8 cellular contexts compared by ENCODE assay signal in genomic region chr17:48841395-48841831, GRCh38. TPM values are rescaled to one million over a fixed set of nuclear protein-coding genes. Genes with fewer than 3 reads are reported as not detected.
DNase-seq lines count a peak whose midpoint lies in the region; ATAC-seq, FAIRE-seq and TF ChIP-seq lines count a peak whose summit lies in the region.

No MANE protein-coding gene starts in this region.

- no peak for TF ChIP-seq POLR2A in GM12878 (IDR thresholded peaks at IDR 0.05; ENCODE audit: low read depth, low read length)

- H3K9me3 ChIP-seq in MM.1S (replicated peaks; ENCODE audit: insufficient read depth, low read length) (no peaks in the 10 kb centered on the region), GM12878 (replicated peaks; ENCODE audit: control insufficient read depth, insufficient read depth, low read length) (no peaks in the 10 kb centered on the region; the same call in 2 of the 3 replicates)

- no peaks in the 10 kb centered on the region for H3K27me3 ChIP-seq in MM.1S (replicated peaks; ENCODE audit: insufficient read depth, low read length)
- no peaks in the 10 kb centered on the region for H3K27me3 ChIP-seq in GM12878 (replicated peaks in 1 of 2; ENCODE audit: control insufficient read depth in 2 of 2, insufficient read depth in 2 of 2, low read length in 1 of 2)

- peaks cover 34% of the 10 kb centered on the region for H3K79me2 ChIP-seq in MM.1S (ENCODE audit: low read length)
- peaks cover 21% of the 10 kb centered on the region for H3K79me2 ChIP-seq in GM12878 (ENCODE audit: control insufficient read depth, insufficient read depth, low read length)

- ATAC-seq in GM21723 (IDR thresholded peaks at IDR 0.05; ENCODE audit: unreplicated experiment) (peak; percentile 81), GM12878 (peak; percentile 91)

- SMC1A ChIA-PET in GM12878 (lab: Charles Lee; ENCODE audit: uncharacterized antibody, unreplicated experiment) = interaction anchor here (0.6 to 4.3 kb wide), 13 partner anchors 9 to 62 kb away, joined by 3 to 29 read pairs (median 4); partner anchors contain the start of genes ATP5MC1 and CALCOCO2

- H3K4me1 ChIP-seq in MM.1S (ENCODE audit: low read length) (peaks cover 29% of the 10 kb centered on the region), GM12878 (ENCODE audit: control insufficient read depth, insufficient read depth, low read length) (peaks cover 33% of the 10 kb centered on the region)

- intact Hi-C loops in GM12878 (cut with micrococcal nuclease; ENCODE audit: unreplicated experiment) = no loop called here

- CTCF ChIA-PET in GM12878 (lab: Yijun Ruan, JAX) = interaction anchor here (0.5 to 15.9 kb wide), 9 partner anchors 10 to 116 kb away, joined by 3 to 132 read pairs (median 5); partner anchors contain the start of gene TTLL6

- peaks cover 23% of the 10 kb centered on the region for H3F3A ChIP-seq in MM.1S (ENCODE audit: insufficient read depth, low read length)

- no peaks in the 10 kb centered on the region for H4K20me1 ChIP-seq in MM.1S (ENCODE audit: insufficient read depth, low read length)
- no peaks in the 10 kb centered on the region for H4K20me1 ChIP-seq in GM12878 (ENCODE audit: control insufficient read depth, insufficient read depth)

- no TSS peak for BruUV-seq in GM12878 (replicated peaks; lab: Mats Ljungman, UMichigan)

- no peak for TF ChIP-seq RAD21 in GM12878 (IDR thresholded peaks at IDR 0.05; ENCODE audit: insufficient read depth, low read depth, low read length)

- RAD21 ChIA-PET in GM12878 (lab: Charles Lee; ENCODE audit: unreplicated experiment) = interaction anchor here (0.9 to 1.9 kb wide), 5 partner anchors 10 to 353 kb away, joined by 3 to 15 read pairs (median 5); no protein-coding TSS in a partner anchor

- H3K27ac ChIP-seq in MM.1S (ENCODE audit: low read length) (peak overlapping the region; percentile 37; the same call in 1 of the 2 replicates), GM12878 (ENCODE audit: control insufficient read depth, insufficient read depth) (peak overlapping the region; percentile 71)

- TF ChIP-seq CTCF in GM10266 (IDR thresholded peaks at IDR 0.05; ENCODE audit: control insufficient read depth, insufficient read depth, low read depth, missing control alignments) = no peak
- TF ChIP-seq CTCF in MM.1S (IDR thresholded peaks at IDR 0.05; ENCODE audit: low read length) = no peak
- TF ChIP-seq CTCF in GM12878 (IDR thresholded peaks at IDR 0.05 in 2 of 3, conservative IDR thresholded peaks at IDR 0.05 in 1 of 3; ENCODE audit: control insufficient read depth in 2 of 3, extremely low read depth in 1 of 3, insufficient read depth in 1 of 3, low read depth in 3 of 3, low read length in 3 of 3) = no peak

- H3K36me3 ChIP-seq in MM.1S (replicated peaks; ENCODE audit: insufficient read depth, low read length) (no peaks in the 10 kb centered on the region), GM12878 (ENCODE audit: control insufficient read depth in 2 of 2, insufficient read depth in 2 of 2, low read length in 1 of 2) (peaks cover 1 to 12% of the 10 kb centered on the region in 2 experiments; a peak in 2 of 4 replicates)

- peak in 1 of 2 experiments; percentile 77; a peak in 1 of 4 replicates for TF ChIP-seq EP300 in GM12878 (IDR thresholded peaks at IDR 0.05; ENCODE audit: borderline replicate concordance in 1 of 2, control insufficient read depth in 1 of 2, low read depth in 2 of 2, low read length in 2 of 2)

- H3K9me2 ChIP-seq in MM.1S (replicated peaks; ENCODE audit: insufficient read depth, low read length) = no peaks in the 10 kb centered on the region

- H2AFZ ChIP-seq in MM.1S (ENCODE audit: low read length) (0 out of 2 replicates have a peak overlapping the region, but pooled peaks have one; percentile 18), GM12878 (ENCODE audit: control insufficient read depth, low read depth, low read length) (no peak overlapping the region)

- DNase-seq in GM10266 (ENCODE audit: extremely low spot score) = peak; percentile 62
- DNase-seq in MM.1S = peak; percentile 68
- peak; percentile 83 for DNase-seq in GM12878 (ENCODE audit: low read depth, low spot score)
- DNase-seq in kidney tubule cell (ENCODE audit: low spot score) = peak; percentile 25
- DNase-seq in superior temporal gyrus (ENCODE audit: extremely low spot score) = peak; percentile 88
- no peak for DNase-seq in SHP77 (lab: John Stamatoyannopoulos, UW)
- no peak for DNase-seq in DMS114 treated with DMSO at 0.1 percent for 48 hours (lab: John Stamatoyannopoulos, UW; ENCODE audit: unreplicated experiment)

- H3K4me2 ChIP-seq in MM.1S (ENCODE audit: low read depth, low read length) (peak overlapping the region; percentile 85), GM12878 (ENCODE audit: control insufficient read depth, insufficient read depth) (peak overlapping the region; percentile 58)

- in situ Hi-C loops in GM12878 (cut with MboI) = no loop called here

- peak; percentile 99 for FAIRE-seq in GM12878 (lab: Jason Lieb, UNC)

- WGBS in GM12878 (ENCODE audit: insufficient coverage, insufficient replicate concordance, low lambda C conversion rate, missing lambda C conversion rate) = 0% methylated on average over 3 of the region's 3 CpGs

- POLR2A ChIA-PET in GM12878 (lab: Charles Lee) = interaction anchor here (0.5 to 2.1 kb wide), 6 partner anchors 9 to 74 kb away, joined by 3 to 9 read pairs (median 4); partner anchors contain the start of gene ATP5MC1

- H3K9ac ChIP-seq in MM.1S (ENCODE audit: low read length) (peak overlapping the region; percentile 15; the same call in 1 of the 2 replicates), GM12878 (ENCODE audit: control insufficient read depth, insufficient read depth, low read length) (0 out of 2 replicates have a peak overlapping the region, but pooled peaks have one; percentile 40)

- H3K4me3 ChIP-seq in MM.1S (ENCODE audit: low read length) = peak overlapping the region; percentile 43
- peak overlapping the region; percentile 60 for H3K4me3 ChIP-seq in GM12878

TF ChIP-seq in GM12878, 131 proteins besides CTCF, POLR2A, EP300 and RAD21 (continues in another document):
- TF ChIP-seq NR2F1 (conservative IDR thresholded peaks at IDR 0.05) = no peak

RNA-seq across cellular contexts. Expression of gene CALCOCO2, which starts 10.6 kb away (rescaled TPM):
- 198 and 216 TPM in 2 replicates for total RNA-seq in GM12878 (2013; cell fraction: nucleolus; rRNA removed)
- 20.2 and 22.7 TPM in 2 replicates for total RNA-seq in GM12878 (2014; rRNA removed)
- total RNA-seq in GM12878 (2014; rRNA removed; fragmentation: Illumina TruSeq; extraction: Trizol) = 48.0 and 51.1 TPM in 2 replicates
- total RNA-seq in GM12878 (2021) = 60.3 and 67.9 TPM in 2 replicates
- 49.0 TPM for polyA plus RNA-seq in GM12878 (2011; ENCODE audit: low read depth)
- 138 and 146 TPM in 2 replicates for polyA plus RNA-seq in GM12878 (2011; rRNA removed)
- polyA plus RNA-seq in GM12878 (2011; cell fraction: cytosol; rRNA removed) = 55.6 and 59.7 TPM in 2 replicates
- polyA plus RNA-seq in GM12878 (2011; cell fraction: nucleus; rRNA removed) = 105 and 131 TPM in 2 replicates
- 69.5 and 82.0 TPM in 2 replicates for polyA plus RNA-seq in GM12878 (2012)
- polyA plus RNA-seq in GM12878 (2014; fragmentation: Illumina TruSeq; extraction: Trizol) = 65.6 and 81.9 TPM in 2 replicates
- polyA plus RNA-seq in GM12878 (2014; fragmentation: Nextera tagmentation; extraction: Ambion mirVana) = 10 to 100 TPM; 33.7 to 36.4 TPM
- 45.4 and 48.4 TPM in 2 replicates for polyA plus RNA-seq in GM12878 (2014; rRNA removed)
- 10 to 100 TPM; 58.3 to 67.1 TPM for polyA plus RNA-seq in GM12878 (2016; fragmentation: Nextera tagmentation; extraction: Ambion mirVana)
- polyA minus RNA-seq in GM12878 (2011; rRNA and poly(A)+ RNA removed) = 144 and 207 TPM in 2 replicates
- polyA minus RNA-seq in GM12878 (2011; cell fraction: cytosol; rRNA and poly(A)+ RNA removed) = 34.1 and 51.3 TPM in 2 replicates
- 47.6 and 68.2 TPM in 2 replicates for polyA minus RNA-seq in GM12878 (2011; cell fraction: nucleus; rRNA and poly(A)+ RNA removed)

RNA-seq across cellular contexts. Expression of gene TTLL6, which starts 24.4 kb away (rescaled TPM):
- total RNA-seq in GM12878 (2013; cell fraction: nucleolus; rRNA removed) = 0.79 TPM in 1 of 2 replicates, not detected in the other
- total RNA-seq in GM12878 (2014; rRNA removed) (0.06 and 0.22 TPM in 2 replicates), GM12878 (2014; rRNA removed; fragmentation: Illumina TruSeq; extraction: Trizol) (0.14 and 0.27 TPM in 2 replicates), GM12878 (2021) (0.10 TPM in 1 of 2 replicates, not detected in the other)
- not detected for polyA plus RNA-seq in GM12878 (2011; ENCODE audit: low read depth)
- polyA plus RNA-seq in GM12878 (2011; rRNA removed) (0.07 and 0.10 TPM in 2 replicates), GM12878 (2014; fragmentation: Illumina TruSeq; extraction: Trizol) (0.13 and 0.16 TPM in 2 replicates), GM12878 (2014; fragmentation: Nextera tagmentation; extraction: Ambion mirVana) (not detected), GM12878 (2014; rRNA removed) (0.36 TPM in 1 of 2 replicates, not detected in the other), GM12878 (2016; fragmentation: Nextera tagmentation; extraction: Ambion mirVana) (not detected)
- polyA plus RNA-seq in GM12878 (2011; cell fraction: cytosol; rRNA removed) = 0.06 and 0.08 TPM in 2 replicates
- polyA plus RNA-seq in GM12878 (2011; cell fraction: nucleus; rRNA removed) = 0.04 and 0.09 TPM in 2 replicates
- polyA plus RNA-seq in GM12878 (2012) = 0.20 TPM in 1 of 2 replicates, not detected in the other
- 0.10 and 0.22 TPM in 2 replicates for polyA minus RNA-seq in GM12878 (2011; rRNA and poly(A)+ RNA removed)
- polyA minus RNA-seq in GM12878 (2011; cell fraction: cytosol; rRNA and poly(A)+ RNA removed) = not detected in 2 replicates
- polyA minus RNA-seq in GM12878 (2011; cell fraction: nucleus; rRNA and poly(A)+ RNA removed) = not detected in 2 replicates

RNA-seq across cellular contexts. Expression of gene ATP5MC1, which starts 51.2 kb away (rescaled TPM):
- 17.6 and 27.1 TPM in 2 replicates for total RNA-seq in GM12878 (2013; cell fraction: nucleolus; rRNA removed)
- total RNA-seq in GM12878 (2014; rRNA removed) (226 and 259 TPM in 2 replicates), GM12878 (2014; rRNA removed; fragmentation: Illumina TruSeq; extraction: Trizol) (473 and 474 TPM in 2 replicates), GM12878 (2021) (175 and 178 TPM in 2 replicates)
- 402 TPM for polyA plus RNA-seq in GM12878 (2011; ENCODE audit: low read depth)
- polyA plus RNA-seq in GM12878 (2011; rRNA removed) (385 and 425 TPM in 2 replicates), GM12878 (2014; fragmentation: Illumina TruSeq; extraction: Trizol) (505 and 513 TPM in 2 replicates), GM12878 (2014; fragmentation: Nextera tagmentation; extraction: Ambion mirVana) (1,000 to 10,000 TPM; 1,262 to 1,605 TPM), GM12878 (2014; rRNA removed) (378 and 399 TPM in 2 replicates), GM12878 (2016; fragmentation: Nextera tagmentation; extraction: Ambion mirVana) (100 to 1,000 TPM; 916 to 958 TPM)
- polyA plus RNA-seq in GM12878 (2011; cell fraction: cytosol; rRNA removed) = 832 and 860 TPM in 2 replicates
- polyA plus RNA-seq in GM12878 (2011; cell fraction: nucleus; rRNA removed) = 194 and 297 TPM in 2 replicates
- polyA plus RNA-seq in GM12878 (2012) = 160 and 229 TPM in 2 replicates
- 101 and 154 TPM in 2 replicates for polyA minus RNA-seq in GM12878 (2011; rRNA and poly(A)+ RNA removed)
- polyA minus RNA-seq in GM12878 (2011; cell fraction: cytosol; rRNA and poly(A)+ RNA removed) = 44.4 and 46.8 TPM in 2 replicates
- polyA minus RNA-seq in GM12878 (2011; cell fraction: nucleus; rRNA and poly(A)+ RNA removed) = 42.1 and 60.7 TPM in 2 replicates

Comparison
In these comparisons a context has a peak if more than half of its experiments do, and no peak if none do; other contexts are left out.
1. DNase-seq: peak in GM10266 (single experiment), MM.1S (single experiment), GM12878 (single experiment), kidney tubule cell (single experiment) and superior temporal gyrus (single experiment); none in SHP77 (0 of 2) and DMS114 treated with DMSO at 0.1 percent for 48 hours (single experiment).